ENCODE assay signal across 11 cellular contexts in the genomic region with DNA sequence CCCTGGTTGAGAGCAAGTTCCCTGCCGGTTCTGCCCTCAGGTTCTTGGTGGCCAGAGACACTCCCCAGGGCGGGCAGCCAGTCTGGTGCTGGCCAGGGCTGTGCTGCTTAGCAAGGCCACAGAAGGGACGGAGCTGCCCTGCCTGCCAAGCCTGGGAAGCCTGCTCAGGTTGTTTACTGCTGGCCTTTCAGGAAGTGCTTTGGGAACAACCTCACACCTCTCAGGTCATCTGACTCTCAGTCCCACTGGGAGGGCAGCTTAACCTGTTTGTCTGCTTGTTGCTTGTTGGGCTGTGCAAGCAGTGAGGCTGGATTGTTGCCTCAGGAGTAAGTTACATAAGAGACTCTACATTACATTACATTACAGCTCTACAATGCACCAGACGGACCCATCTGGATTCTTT.
DNase-seq lines count a peak whose midpoint lies in the region; ATAC-seq, FAIRE-seq and TF ChIP-seq lines count a peak whose summit lies in the region.
"Had no signal": no experiment of that assay in that cellular context is flagged by ENCODE, and none has a peak within 500 bp of the region (broad histone marks: within the 10 kb centered on the region; RNA-seq: fewer than 3 reads in every experiment).

No MANE protein-coding gene starts in this region.

- H3K4me1 Mint-ChIP-seq in activated T-cell treated with anti-CD3 and anti-CD28 coated beads, Interleukin-2, amount 50 U/mL, for 4 hours (ENCODE audit: low read depth), result no peaks in the 10 kb centered on the region

- H3K36me3 ChIP-seq in H7 (replicated peaks; ENCODE audit: control insufficient read depth, insufficient read depth, low read length), result no peaks in the 10 kb centered on the region
- no peaks in the 10 kb centered on the region for H3K36me3 ChIP-seq in K562 (ENCODE audit: control insufficient read depth, insufficient read depth, low read length)

- no peak overlapping the region for H3K4me3 Mint-ChIP-seq in activated T-cell treated with anti-CD3 and anti-CD28 coated beads, Interleukin-2, amount 50 U/mL, for 4 hours
- H3K4me3 Mint-ChIP-seq: nephron had no signal

- intact Hi-C loops in K562 (cut with micrococcal nuclease), result no loop called here
- intact Hi-C loops in sciatic nerve (cut with DNase I), result no loop called here

- no peak overlapping the region for H3K27ac ChIP-seq in K562 (ENCODE audit: extremely low read depth, low read depth, low read length)

- no peak for FAIRE-seq in K562 (lab: Jason Lieb, UNC)

- in situ Hi-C loops in K562 (cut with MboI), result no loop called here

- H3K9ac ChIP-seq in K562 (ENCODE audit: insufficient read depth in 1 of 2, low read depth in 2 of 2, low read length in 2 of 2), result no peak overlapping the region

- H4K20me1 ChIP-seq in K562 (replicated peaks; ENCODE audit: control insufficient read depth, insufficient read depth, low read length), result no peaks in the 10 kb centered on the region

- TF ChIP-seq CTCF in K562 (IDR thresholded peaks at IDR 0.05 in 2 of 3, conservative IDR thresholded peaks at IDR 0.05 in 1 of 3; ENCODE audit: insufficient read depth in 2 of 3, low read depth in 1 of 3, low read length in 3 of 3), result no peak

- H3K4me3 ChIP-seq in H7 (ENCODE audit: insufficient read depth, low read depth, low read length), result no peak overlapping the region
- no peak overlapping the region for H3K4me3 ChIP-seq in K562

- H3K27me3 ChIP-seq in H7 (ENCODE audit: control insufficient read depth, insufficient read depth, low read length), result no peaks in the 10 kb centered on the region
- H3K27me3 ChIP-seq in K562 (ENCODE audit: control insufficient read depth in 2 of 2, insufficient read depth in 2 of 2, low read length in 2 of 2), result peaks cover 65 to 69% of the 10 kb centered on the region in 2 experiments

- no peaks in the 10 kb centered on the region for H3K79me2 ChIP-seq in K562 (ENCODE audit: control insufficient read depth, insufficient read depth, low read length)

- 0% methylated on average over 4 of the region's 4 CpGs for WGBS in K562 (ENCODE audit: insufficient coverage, low coverage, missing lambda C conversion rate)

- DNase-seq in H7, result peak; percentile 78
- DNase-seq in K562 (ENCODE audit: extremely low read depth in 1 of 4, low spot score in 3 of 4), result no peak
- peak; percentile 89 for DNase-seq in iPS-NIHi11 (ENCODE audit: low spot score)
- no peak for DNase-seq in sciatic nerve (ENCODE audit: low spot score)
- DNase-seq in activated T-cell treated with anti-CD3 and anti-CD28 coated beads, Interleukin-2, amount 50 U/mL, for 4 hours, result no peak
- no peak for DNase-seq in NCI-H1436 treated with DMSO at 0.1 percent for 48 hours (lab: John Stamatoyannopoulos, UW)
- DNase-seq: activated effector memory CD4-positive, alpha-beta T cell treated with Interleukin-2 at 50 U/mL for 16 hours; stimulated activated CD4-positive, alpha-beta T cell treated with anti-CD3 and anti-CD28 coated beads, Interleukin-4, amount 100 ng/mL, for 1 hour had no signal

- H2AFZ ChIP-seq in K562 (ENCODE audit: low read depth, low read length), result no peak overlapping the region

- H3K4me1 ChIP-seq in K562 (replicated peaks in 1 of 2; ENCODE audit: control insufficient read depth in 2 of 2, insufficient read depth in 2 of 2, low read length in 2 of 2), result no peaks in the 10 kb centered on the region

- no peak for TF ChIP-seq EP300 in K562 (IDR thresholded peaks at IDR 0.05; ENCODE audit: low read length)

- H3K9me3 Mint-ChIP-seq in activated T-cell treated with anti-CD3 and anti-CD28 coated beads, Interleukin-2, amount 50 U/mL, for 4 hours, result no peaks in the 10 kb centered on the region
- H3K9me3 Mint-ChIP-seq: nephron had no signal

- TF ChIP-seq POLR2A in K562 (conservative IDR thresholded peaks at IDR 0.05), result no peak

- no peaks in the 10 kb centered on the region for H3K9me1 ChIP-seq in K562 (ENCODE audit: control insufficient read depth, insufficient read depth, low read length)

- peaks cover 5% of the 10 kb centered on the region for H3K27me3 Mint-ChIP-seq in activated T-cell treated with anti-CD3 and anti-CD28 coated beads, Interleukin-2, amount 50 U/mL, for 4 hours (ENCODE audit: low read depth)

- H3K36me3 Mint-ChIP-seq in activated T-cell treated with anti-CD3 and anti-CD28 coated beads, Interleukin-2, amount 50 U/mL, for 4 hours (ENCODE audit: insufficient read depth), result no peaks in the 10 kb centered on the region

- no peaks in the 10 kb centered on the region for H3K9me3 ChIP-seq in K562 (replicated peaks; ENCODE audit: control insufficient read depth, insufficient read depth, low read depth, low read length)

- no TSS peak for BruUV-seq in K562 (replicated peaks; lab: Mats Ljungman, UMichigan)

- no peak for TF ChIP-seq RAD21 in K562 (CRISPR knock-in tag; conservative IDR thresholded peaks at IDR 0.05 in 1 of 2, IDR thresholded peaks at IDR 0.05 in 1 of 2)

- ATAC-seq in K562 (peak; percentile 42; the same call in 2 of the 3 replicates), sciatic nerve (peak; percentile 75), HG02852 (IDR thresholded peaks at IDR 0.05; ENCODE audit: unreplicated experiment) (no peak), GM21515 (IDR thresholded peaks at IDR 0.05; ENCODE audit: unreplicated experiment) (no peak)
- no peak for ATAC-seq in activated T-cell treated with anti-CD3 and anti-CD28 coated beads, Interleukin-2, amount 50 U/mL, for 4 hours

- CTCF ChIA-PET in K562 (lab: Yijun Ruan, JAX; ENCODE audit: low intra/inter-chr PET ratio), result no interaction called here

- POLR2A ChIA-PET in K562 (lab: Yijun Ruan, JAX), result interaction anchor here (0.8 kb wide), 1 partner anchor 39 kb away, joined by 3 read pairs; no protein-coding TSS in a partner anchor

- H3K4me2 ChIP-seq in K562 (ENCODE audit: insufficient read depth, low read length), result no peak overlapping the region

TF ChIP-seq in K562, 482 proteins besides CTCF, POLR2A, EP300 and RAD21:
- TF ChIP-seq ZNF217 (CRISPR knock-in tag; IDR thresholded peaks at IDR 0.05) (no peak), MTA3 (IDR thresholded peaks at IDR 0.05; ENCODE audit: borderline replicate concordance) (no peak), SMAD2 (IDR thresholded peaks at IDR 0.05; ENCODE audit: low read depth, low read length) (no peak), ZNF121 (CRISPR knock-in tag; conservative IDR thresholded peaks at IDR 0.05) (no peak), HDAC2 (IDR thresholded peaks at IDR 0.05) (no peak), PHB (CRISPR knock-in tag; IDR thresholded peaks at IDR 0.05) (no peak), ID3 (CRISPR knock-in tag; IDR thresholded peaks at IDR 0.05) (no peak), ID3 (tag; IDR thresholded peaks at IDR 0.05) (no peak), ZNF316 (IDR thresholded peaks at IDR 0.05) (no peak), NR3C1 (CRISPR knock-in tag; IDR thresholded peaks at IDR 0.05) (no peak), ZNF445 (CRISPR knock-in tag; IDR thresholded peaks at IDR 0.05; ENCODE audit: low read depth) (no peak), POLR2AphosphoS5 (IDR thresholded peaks at IDR 0.05; ENCODE audit: control insufficient read depth, insufficient read depth, low read depth, low read length) (no peak), ZBTB43 (CRISPR knock-in tag; IDR thresholded peaks at IDR 0.05) (no peak), ADNP (tag; IDR thresholded peaks at IDR 0.05) (no peak)
- TF ChIP-seq, protein P1, sequence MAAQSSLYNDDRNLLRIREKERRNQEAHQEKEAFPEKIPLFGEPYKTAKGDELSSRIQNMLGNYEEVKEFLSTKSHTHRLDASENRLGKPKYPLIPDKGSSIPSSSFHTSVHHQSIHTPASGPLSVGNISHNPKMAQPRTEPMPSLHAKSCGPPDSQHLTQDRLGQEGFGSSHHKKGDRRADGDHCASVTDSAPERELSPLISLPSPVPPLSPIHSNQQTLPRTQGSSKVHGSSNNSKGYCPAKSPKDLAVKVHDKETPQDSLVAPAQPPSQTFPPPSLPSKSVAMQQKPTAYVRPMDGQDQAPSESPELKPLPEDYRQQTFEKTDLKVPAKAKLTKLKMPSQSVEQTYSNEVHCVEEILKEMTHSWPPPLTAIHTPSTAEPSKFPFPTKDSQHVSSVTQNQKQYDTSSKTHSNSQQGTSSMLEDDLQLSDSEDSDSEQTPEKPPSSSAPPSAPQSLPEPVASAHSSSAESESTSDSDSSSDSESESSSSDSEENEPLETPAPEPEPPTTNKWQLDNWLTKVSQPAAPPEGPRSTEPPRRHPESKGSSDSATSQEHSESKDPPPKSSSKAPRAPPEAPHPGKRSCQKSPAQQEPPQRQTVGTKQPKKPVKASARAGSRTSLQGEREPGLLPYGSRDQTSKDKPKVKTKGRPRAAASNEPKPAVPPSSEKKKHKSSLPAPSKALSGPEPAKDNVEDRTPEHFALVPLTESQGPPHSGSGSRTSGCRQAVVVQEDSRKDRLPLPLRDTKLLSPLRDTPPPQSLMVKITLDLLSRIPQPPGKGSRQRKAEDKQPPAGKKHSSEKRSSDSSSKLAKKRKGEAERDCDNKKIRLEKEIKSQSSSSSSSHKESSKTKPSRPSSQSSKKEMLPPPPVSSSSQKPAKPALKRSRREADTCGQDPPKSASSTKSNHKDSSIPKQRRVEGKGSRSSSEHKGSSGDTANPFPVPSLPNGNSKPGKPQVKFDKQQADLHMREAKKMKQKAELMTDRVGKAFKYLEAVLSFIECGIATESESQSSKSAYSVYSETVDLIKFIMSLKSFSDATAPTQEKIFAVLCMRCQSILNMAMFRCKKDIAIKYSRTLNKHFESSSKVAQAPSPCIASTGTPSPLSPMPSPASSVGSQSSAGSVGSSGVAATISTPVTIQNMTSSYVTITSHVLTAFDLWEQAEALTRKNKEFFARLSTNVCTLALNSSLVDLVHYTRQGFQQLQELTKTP (IDR thresholded peaks at IDR 0.05; ENCODE audit: low read depth in 1 of 2, partially characterized antibody in 2 of 2), result no peak
TF ChIP-seq in K562: peak in this region for 0.

Comparison
In these comparisons a context has a peak if more than half of its experiments do, and no peak if none do; other contexts are left out.
1. DNase-seq: peak in H7 (single experiment) and iPS-NIHi11 (single experiment); none in K562 (0 of 4), sciatic nerve (single experiment), activated T-cell treated with anti-CD3 and anti-CD28 coated beads, Interleukin-2, amount 50 U/mL, for 4 hours (single experiment) and NCI-H1436 treated with DMSO at 0.1 percent for 48 hours (single experiment).
2. ATAC-seq: peak in K562 (single experiment) and sciatic nerve (single experiment); none in activated T-cell treated with anti-CD3 and anti-CD28 coated beads, Interleukin-2, amount 50 U/mL, for 4 hours (0 of 2), HG02852 (single experiment) and GM21515 (single experiment).